8 cellular contexts compared by ENCODE assay signal in the genomic region with DNA sequence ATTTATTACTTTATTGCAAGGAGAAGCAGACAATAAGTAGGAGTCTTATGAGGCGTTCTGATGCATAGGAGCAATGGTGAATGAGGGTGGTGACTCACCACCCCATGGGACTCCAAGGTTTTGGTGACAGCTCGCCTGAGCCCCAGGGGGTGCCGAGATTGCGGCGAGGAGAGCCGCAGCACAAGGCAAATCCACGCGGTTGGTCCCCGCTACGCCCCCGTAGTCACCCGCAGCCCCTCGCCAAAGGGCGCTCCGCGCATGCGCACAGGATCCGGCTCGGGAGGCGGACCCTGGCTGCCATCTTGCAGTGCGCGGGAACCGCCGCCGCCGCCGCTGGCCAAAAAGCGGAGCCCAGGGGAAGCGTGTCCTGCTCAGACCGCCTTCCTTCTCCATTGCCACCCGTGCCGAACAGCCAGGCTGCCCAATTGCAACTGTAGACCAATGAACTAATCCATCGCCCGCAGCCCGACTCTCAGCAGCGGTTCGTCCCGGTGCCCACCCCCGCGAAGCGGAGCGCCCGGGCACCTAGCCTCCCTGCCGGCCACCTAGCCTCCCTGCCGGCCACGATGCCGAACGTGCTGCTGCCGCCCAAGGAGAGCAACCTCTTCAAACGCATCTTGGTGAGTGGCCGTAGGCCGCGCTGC. TPM values are rescaled to one million over a fixed set of nuclear protein-coding genes. Genes with fewer than 3 reads are reported as not detected.
DNase-seq lines count a peak whose midpoint lies in the region; ATAC-seq and TF ChIP-seq lines count a peak whose summit lies in the region.

A gene (plus strand): TSS at position 305 of the 644 bp plus-strand sequence. CDS start 262 bp downstream, at position 567.

- H3K4me3 Mint-ChIP-seq in activated naive CD8-positive, alpha-beta T cell: peak within 1 kb of the TSS; percentile 96
- peak within 1 kb of the TSS; percentile 91 for H3K4me3 Mint-ChIP-seq in osteocyte (ENCODE audit: unreplicated experiment)

- no peaks in the 10 kb centered on the region for H3K27me3 Mint-ChIP-seq in activated naive CD8-positive, alpha-beta T cell
- H3K27me3 Mint-ChIP-seq in osteocyte (ENCODE audit: unreplicated experiment): no peaks in the 10 kb centered on the region

- TF ChIP-seq POLR2A in GM10847 (IDR thresholded peaks at IDR 0.05; ENCODE audit: extremely low read depth, insufficient read length): peak; percentile 72

- H3K9me3 ChIP-seq in thoracic aorta: no peaks in the 10 kb centered on the region

- H3K27ac Mint-ChIP-seq in activated naive CD8-positive, alpha-beta T cell: peak within 1 kb of the TSS; percentile 93
- peak within 1 kb of the TSS; percentile 92 for H3K27ac Mint-ChIP-seq in osteocyte (ENCODE audit: unreplicated experiment)

- peaks cover 44% of the 10 kb centered on the region for H3K4me1 Mint-ChIP-seq in activated naive CD8-positive, alpha-beta T cell (ENCODE audit: low read depth)
- H3K4me1 Mint-ChIP-seq in osteocyte (ENCODE audit: unreplicated experiment): peaks cover 41% of the 10 kb centered on the region

- H3K9me3 Mint-ChIP-seq in activated naive CD8-positive, alpha-beta T cell (ENCODE audit: low read depth): no peaks in the 10 kb centered on the region
- H3K9me3 Mint-ChIP-seq in osteocyte (ENCODE audit: unreplicated experiment): no peaks in the 10 kb centered on the region

- TF ChIP-seq CTCF in osteocyte (IDR thresholded peaks at IDR 0.05) (peak; percentile 13), thoracic aorta (IDR thresholded peaks at IDR 0.05) (no peak)

- DNase-seq in NCI-H1092 treated with DMSO at 0.1 percent for 48 hours (lab: John Stamatoyannopoulos, UW) (peak; percentile 72), SKM-1 treated with dmso at 0.1 percent for 144 hours (lab: John Stamatoyannopoulos, UW; ENCODE audit: unreplicated experiment) (peak; percentile 67), head of caudate nucleus (peak; percentile 78 to 97 (median 92)), osteocyte (ENCODE audit: extremely low spot score, unreplicated experiment) (peak; percentile 98), thoracic aorta (ENCODE audit: low spot score) (peak; percentile 64)

- peak within 1 kb of the TSS; percentile 80 to 85 for H3K27ac ChIP-seq in thoracic aorta

- ATAC-seq in HG02610 (IDR thresholded peaks at IDR 0.05; ENCODE audit: unreplicated experiment): peak; percentile 63
- peak; percentile 76 for ATAC-seq in thoracic aorta (ENCODE audit: insufficient number of reproducible peaks, low FRiP score, low read depth)

- no peaks in the 10 kb centered on the region for H3K27me3 ChIP-seq in thoracic aorta (replicated peaks; ENCODE audit: insufficient read depth)

- peak within 1 kb of the TSS; percentile 80 for H3K4me3 ChIP-seq in thoracic aorta

- no peaks in the 10 kb centered on the region for H3K36me3 ChIP-seq in thoracic aorta

- H3K4me1 ChIP-seq in thoracic aorta (ENCODE audit: control insufficient read depth in 1 of 2, low read depth in 2 of 2): peaks cover 7 to 31% of the 10 kb centered on the region in 2 donors

- intact Hi-C loops in head of caudate nucleus (cut with DNase I): loop anchor here (5.0 kb wide), 1 partner anchor 249 kb away; a partner anchor contains a TSS

- H3K36me3 Mint-ChIP-seq in activated naive CD8-positive, alpha-beta T cell: no peaks in the 10 kb centered on the region
- H3K36me3 Mint-ChIP-seq in osteocyte (ENCODE audit: unreplicated experiment): no peaks in the 10 kb centered on the region

RNA-seq across cellular contexts. Expression of the gene that starts here (rescaled TPM):
- total RNA-seq in osteocyte (15.7 and 22.8 TPM in 2 replicates), thoracic aorta (10 to 100 TPM; 28.3 to 36.3 TPM)

Comparison
In these comparisons a context has a peak if more than half of its experiments do, and no peak if none do; other contexts are left out.
1. Peak in every context shown above with its lines: DNase-seq, ATAC-seq, H3K4me3 ChIP-seq and H3K27ac ChIP-seq.